ENCODE assay signal across 8 cellular contexts in the genomic region with DNA sequence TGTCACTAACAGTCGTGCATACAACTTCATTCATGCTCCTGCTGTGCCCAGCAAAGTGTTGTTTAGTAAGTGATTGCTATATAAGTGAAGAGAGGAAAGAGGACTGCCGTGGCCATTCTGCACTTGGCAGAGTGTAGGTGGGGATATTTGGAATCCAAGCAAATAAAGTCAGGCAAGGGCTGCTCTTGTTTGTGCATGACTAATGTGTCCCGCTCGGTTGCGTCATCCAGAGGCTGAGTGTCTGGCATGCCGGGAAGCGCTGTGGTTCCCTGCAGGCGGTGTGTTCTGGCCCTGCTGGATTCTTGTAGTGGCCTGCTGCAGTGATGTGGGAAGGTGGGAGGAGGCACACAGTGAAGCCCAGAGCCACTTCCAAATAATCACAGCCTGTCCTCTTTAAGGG.
A peak's percentile ranks its signal among the peaks of the same experiment; 100 is the strongest.
DNase-seq lines count a peak whose midpoint lies in the region; ATAC-seq and TF ChIP-seq lines count a peak whose summit lies in the region.

No MANE protein-coding gene starts in this region.

- CTCF ChIA-PET in GM10248 (lab: Yijun Ruan, JAX), result interaction anchor here (1.2 to 2.3 kb wide), 3 partner anchors 14 to 297 kb away, joined by 3 to 16 read pairs (median 6); no protein-coding TSS in a partner anchor

- DNase-seq in HCEC 1CT, result peak; percentile 91
- peak; percentile 83 for DNase-seq in SK-MEL-5 (ENCODE audit: low read depth, low spot score)
- DNase-seq in Right ventricle myocardium superior, result peak; percentile 91
- peak; percentile 93 for DNase-seq in skeletal muscle cell (ENCODE audit: low read depth)
- DNase-seq in germinal center (ENCODE audit: low spot score), result no peak
- no peak for DNase-seq in activated CD4-positive, alpha-beta T cell treated with anti-CD3 and anti-CD28 coated beads, Interleukin-2, amount 50 U/mL, for 48 hours
- DNase-seq in GM10248 (ENCODE audit: extremely low spot score), result no peak
- no peak for DNase-seq in middle frontal gyrus (ENCODE audit: extremely low spot score, low spot score)

- peak; percentile 92 for ATAC-seq in Right ventricle myocardium superior (ENCODE audit: poor library complexity)

- no peak overlapping the region for H3K4me3 ChIP-seq in skeletal muscle cell (ENCODE audit: low read depth, low read length)

- POLR2A ChIA-PET in GM10248 (lab: Yijun Ruan, JAX), result no interaction called here

- TF ChIP-seq CTCF in GM10248 (IDR thresholded peaks at IDR 0.05; ENCODE audit: control extremely low read depth, extremely low read depth, low read depth, missing control alignments), result no peak

- in situ Hi-C loops in SK-MEL-5 (cut with HindIII; ENCODE audit: low pct_unique_long_range_greater_than_20kb, low sequenced_read_pairs), result loop anchor here (25.0 kb wide), 1 partner anchor 296 kb away; no protein-coding TSS in a partner anchor

- intact Hi-C loops in Right ventricle myocardium superior (cut with DNase I), result no loop called here

Comparison
In these comparisons a context has a peak if more than half of its experiments do, and no peak if none do; other contexts are left out.
1. DNase-seq: peak in HCEC 1CT (single experiment), SK-MEL-5 (single experiment), Right ventricle myocardium superior (single experiment) and skeletal muscle cell (single experiment); none in germinal center (single experiment), activated CD4-positive, alpha-beta T cell treated with anti-CD3 and anti-CD28 coated beads, Interleukin-2, amount 50 U/mL, for 48 hours (0 of 2), GM10248 (single experiment) and middle frontal gyrus (single experiment).